In genomic region chr18:41543815-41544214, GRCh38 we compare ENCODE assay signal across 17 cellular contexts.
DNase-seq lines count a peak whose midpoint lies in the region; ATAC-seq lines count a peak whose summit lies in the region.
"Had no signal": no experiment of that assay in that cellular context is flagged by ENCODE, and none has a peak within 500 bp of the region (broad histone marks: within the 10 kb centered on the region; RNA-seq: fewer than 3 reads in every experiment).

No MANE protein-coding gene starts in this region.

- H3K4me3 ChIP-seq in SK-N-MC (no peak overlapping the region), Karpas-422 (ENCODE audit: low read length) (no peak overlapping the region)
- H3K4me3 ChIP-seq: A549, HAP-1 had no signal

- H3K36me3 Mint-ChIP-seq in activated CD4-positive, alpha-beta T cell treated with anti-CD3 and anti-CD28 coated beads, Interleukin-2, amount 10 ng/mL, durations not matched to agents 7 days and 5 days (ENCODE audit: low read depth) = no peaks in the 10 kb centered on the region

- DNase-seq in DMS 273 (lab: John Stamatoyannopoulos, UW; ENCODE audit: unreplicated experiment) (peak; percentile 23), DMS 273 treated with DMSO at 0.1 percent for 48 hours (lab: John Stamatoyannopoulos, UW) (no peak), SK-N-MC (ENCODE audit: low read depth, low spot score) (peak; percentile 28), fibroblast of gingiva (ENCODE audit: low read depth) (peak; percentile 1), Karpas-422 (no peak)
- no peak for DNase-seq in activated CD4-positive, alpha-beta T cell treated with anti-CD3 and anti-CD28 coated beads, Interleukin-2, amount 10 ng/mL, durations not matched to agents 7 days and 5 days
- DNase-seq: AML-193; Caco-2; CD4-positive, alpha-beta T cell; DMS79 treated with DMSO at 0.1 percent for 48 hours; GF-D8; KBM-7 had no signal

- H3K9ac ChIP-seq in SK-N-MC (ENCODE audit: insufficient read length) (no peak overlapping the region), Karpas-422 (ENCODE audit: low read length) (no peak overlapping the region)

- no peak for ATAC-seq in HG03280 (IDR thresholded peaks at IDR 0.05; ENCODE audit: unreplicated experiment)
- ATAC-seq: A549 had no signal

- POLR2A ChIA-PET in activated CD4-positive, alpha-beta T cell treated with anti-CD3 and anti-CD28 coated beads, Interleukin-2, amount 10 ng/mL, durations not matched to agents 7 days and 5 days (lab: Charles Lee) = no interaction called here

- H3K27ac ChIP-seq in SK-N-MC = peak overlapping the region; percentile 78
- no peak overlapping the region for H3K27ac ChIP-seq in Karpas-422 (ENCODE audit: low read length)
- H3K27ac ChIP-seq: 22Rv1, A549, C4-2B had no signal

- H3K27me3 Mint-ChIP-seq in activated CD4-positive, alpha-beta T cell treated with anti-CD3 and anti-CD28 coated beads, Interleukin-2, amount 10 ng/mL, durations not matched to agents 7 days and 5 days = no peaks in the 10 kb centered on the region
- H3K27me3 Mint-ChIP-seq: CD4-positive, alpha-beta T cell had no signal

- no peaks in the 10 kb centered on the region for H3K4me1 ChIP-seq in Karpas-422 (ENCODE audit: low read length)
- H3K4me1 ChIP-seq: A549, Caco-2, HAP-1 had no signal

- H3K9me3 ChIP-seq in SK-N-MC (ENCODE audit: low read depth, low read length) = no peaks in the 10 kb centered on the region
- no peaks in the 10 kb centered on the region for H3K9me3 ChIP-seq in Karpas-422 (ENCODE audit: low read length)
- H3K9me3 ChIP-seq: A549, Caco-2, HAP-1 had no signal

- H3K27ac Mint-ChIP-seq in activated CD4-positive, alpha-beta T cell treated with anti-CD3 and anti-CD28 coated beads, Interleukin-2, amount 10 ng/mL, durations not matched to agents 7 days and 5 days = no peak overlapping the region
- H3K27ac Mint-ChIP-seq: CD4-positive, alpha-beta T cell had no signal

- H3K36me3 ChIP-seq in SK-N-MC (ENCODE audit: insufficient read depth, low read length) (no peaks in the 10 kb centered on the region), Karpas-422 (ENCODE audit: insufficient read depth, low read length) (no peaks in the 10 kb centered on the region)
- H3K36me3 ChIP-seq: HAP-1 had no signal

- no peaks in the 10 kb centered on the region for H3K4me1 Mint-ChIP-seq in activated CD4-positive, alpha-beta T cell treated with anti-CD3 and anti-CD28 coated beads, Interleukin-2, amount 10 ng/mL, durations not matched to agents 7 days and 5 days

- H4K20me1 ChIP-seq in Karpas-422 (ENCODE audit: insufficient read depth, low read depth, low read length) = no peaks in the 10 kb centered on the region

- H3K79me2 ChIP-seq in Karpas-422 (ENCODE audit: low read length) = no peaks in the 10 kb centered on the region

- H2AFZ ChIP-seq in Karpas-422 (ENCODE audit: low read length) = no peak overlapping the region

- CTCF ChIA-PET in activated CD4-positive, alpha-beta T cell treated with anti-CD3 and anti-CD28 coated beads, Interleukin-2, amount 10 ng/mL, durations not matched to agents 7 days and 5 days (lab: Charles Lee) = no interaction called here

- no peak overlapping the region for H3K4me2 ChIP-seq in Karpas-422 (ENCODE audit: low read depth, low read length, poor library complexity, severe bottlenecking)
- H3K4me2 ChIP-seq: A549 had no signal

- H3K27me3 ChIP-seq in Karpas-422 (ENCODE audit: low read length) = no peaks in the 10 kb centered on the region

- no peaks in the 10 kb centered on the region for H3K9me2 ChIP-seq in Karpas-422 (replicated peaks; ENCODE audit: insufficient read depth, low read length)

- H3K4me3 Mint-ChIP-seq in activated CD4-positive, alpha-beta T cell treated with anti-CD3 and anti-CD28 coated beads, Interleukin-2, amount 10 ng/mL, durations not matched to agents 7 days and 5 days = no peak overlapping the region
- H3K4me3 Mint-ChIP-seq: CD4-positive, alpha-beta T cell had no signal

- no peaks in the 10 kb centered on the region for H3K9me3 Mint-ChIP-seq in activated CD4-positive, alpha-beta T cell treated with anti-CD3 and anti-CD28 coated beads, Interleukin-2, amount 10 ng/mL, durations not matched to agents 7 days and 5 days

Comparison
In these comparisons a context has a peak if more than half of its experiments do, and no peak if none do; other contexts are left out.
1. DNase-seq: peak in DMS 273 (single experiment), SK-N-MC (single experiment) and fibroblast of gingiva (single experiment); none in DMS 273 treated with DMSO at 0.1 percent for 48 hours (single experiment), activated CD4-positive, alpha-beta T cell treated with anti-CD3 and anti-CD28 coated beads, Interleukin-2, amount 10 ng/mL, durations not matched to agents 7 days and 5 days (single experiment) and Karpas-422 (single experiment).